In genomic region chr12:11553871-11554533, GRCh38 we compare ENCODE assay signal across 8 cellular contexts.
DNase-seq lines count a peak whose midpoint lies in the region; ATAC-seq and TF ChIP-seq lines count a peak whose summit lies in the region.

No MANE protein-coding gene starts in this region.

- TF ChIP-seq POLR2A in spleen (IDR thresholded peaks at IDR 0.05) = no peak

- H3K36me3 ChIP-seq in ascending aorta = no peaks in the 10 kb centered on the region
- H3K36me3 ChIP-seq in hepatocyte (replicated peaks; ENCODE audit: insufficient read depth, low read depth) = no peaks in the 10 kb centered on the region
- no peaks in the 10 kb centered on the region for H3K36me3 ChIP-seq in spleen

- H3K4me1 ChIP-seq in ascending aorta = peaks cover 0 to 12% of the 10 kb centered on the region in 2 donors
- H3K4me1 ChIP-seq in hepatocyte (ENCODE audit: insufficient read depth) = peaks cover 12% of the 10 kb centered on the region
- peaks cover 0 to 10% (median 7%) of the 10 kb centered on the region in 6 donors for H3K4me1 ChIP-seq in spleen

- no peak overlapping the region for H2AFZ ChIP-seq in hepatocyte

- DNase-seq in ELF-1 (ENCODE audit: low read depth, low spot score) = peak; percentile 40
- DNase-seq in M059J (ENCODE audit: low read depth) = peak; percentile 68
- DNase-seq in RPMI7951 (ENCODE audit: low read depth) = peak; percentile 55
- peak in 1 of 2 donors; percentile 78 for DNase-seq in ascending aorta (ENCODE audit: low spot score in 2 of 2)
- peak; percentile 71 for DNase-seq in hepatocyte (ENCODE audit: low spot score)
- DNase-seq in spleen = no peak
- no peak for DNase-seq in NK-92 (lab: John Stamatoyannopoulos, UW; ENCODE audit: unreplicated experiment)

- H3K27ac ChIP-seq in ascending aorta (no peak overlapping the region), hepatocyte (no peak overlapping the region), spleen (no peak overlapping the region)

- H3K4me2 ChIP-seq in hepatocyte = no peak overlapping the region

- 20% methylated on average over 9 of the region's 9 CpGs for WGBS in hepatocyte (ENCODE audit: low lambda C conversion rate, missing lambda C conversion rate)
- WGBS in spleen, 5 donors = 16 to 21% (median 18%) methylated on average over 9 of the region's 9 CpGs

- intact Hi-C loops in ascending aorta (cut with DNase I) = loop anchor here (1.0 to 10.0 kb wide), 5 partner anchors 26 to 1151 kb away; no protein-coding TSS in a partner anchor
- intact Hi-C loops in spleen (cut with DNase I; ENCODE audit: low total_unique reads) = no loop called here

- peak; percentile 52 for ATAC-seq in GM21717 (IDR thresholded peaks at IDR 0.05; ENCODE audit: unreplicated experiment)

- no peaks in the 10 kb centered on the region for H3K9me3 ChIP-seq in ascending aorta
- H3K9me3 ChIP-seq in hepatocyte (ENCODE audit: low read depth) = no peaks in the 10 kb centered on the region
- H3K9me3 ChIP-seq in spleen = no peaks in the 10 kb centered on the region

- H4K20me1 ChIP-seq in hepatocyte (ENCODE audit: insufficient read depth, poor library complexity, severe bottlenecking) = no peaks in the 10 kb centered on the region

- H3K4me3 ChIP-seq in ascending aorta = no peak overlapping the region
- no peak overlapping the region for H3K4me3 ChIP-seq in hepatocyte
- H3K4me3 ChIP-seq in spleen = no peak overlapping the region

- no peaks in the 10 kb centered on the region for H3K79me2 ChIP-seq in hepatocyte

- H3K27me3 ChIP-seq in ascending aorta (no peaks in the 10 kb centered on the region), hepatocyte (no peaks in the 10 kb centered on the region), spleen (replicated peaks in 1 of 7) (no peaks in the 10 kb centered on the region)

- no peaks in the 10 kb centered on the region for H3K9me2 ChIP-seq in hepatocyte (replicated peaks; ENCODE audit: insufficient read depth)

- TF ChIP-seq CTCF in ascending aorta (IDR thresholded peaks at IDR 0.05) = peak; percentile 52 to 69 (median 52)
- peak; percentile 64 for TF ChIP-seq CTCF in hepatocyte (IDR thresholded peaks at IDR 0.05; ENCODE audit: poor library complexity)
- TF ChIP-seq CTCF in spleen (IDR thresholded peaks at IDR 0.05 in 8 of 11, conservative IDR thresholded peaks at IDR 0.05 in 3 of 11) = peak in 9 of 11 experiments; percentile 13 to 66 (median 48)

Comparison
In these comparisons a context has a peak if more than half of its experiments do, and no peak if none do; other contexts are left out.
1. DNase-seq: peak in ELF-1 (single experiment), M059J (single experiment), RPMI7951 (single experiment) and hepatocyte (single experiment); none in spleen (single experiment) and NK-92 (single experiment).
2. Peak in every context shown above with its lines, with median percentiles within 50 percentile points of each other: CTCF ChIP-seq.